In genomic region chr3:55490194-55490913, GRCh38 we compare ENCODE assay signal across 14 cellular contexts. TPM values are rescaled to one million over a fixed set of nuclear protein-coding genes. Genes with fewer than 3 reads are reported as not detected.
DNase-seq lines count a peak whose midpoint lies in the region; TF ChIP-seq lines count a peak whose summit lies in the region.
"Had no signal": no experiment of that assay in that cellular context is flagged by ENCODE, and none has a peak within 500 bp of the region (broad histone marks: within the 10 kb centered on the region; RNA-seq: fewer than 3 reads in every experiment).

No MANE protein-coding gene starts in this region.

- H3K27me3 ChIP-seq in colonic mucosa: peaks cover 10% of the 10 kb centered on the region
- H3K27me3 ChIP-seq: SJSA1 had no signal

- peaks cover 8% of the 10 kb centered on the region for H3K4me1 ChIP-seq in colonic mucosa

- H3K4me3 ChIP-seq in SK-N-MC: peak overlapping the region; percentile 47; the same call in 1 of the 2 replicates
- no peak overlapping the region for H3K4me3 ChIP-seq in colonic mucosa
- H3K4me3 ChIP-seq: A549, SJSA1, thoracic aorta had no signal

- intact Hi-C loops in colonic mucosa (cut with DNase I): no loop called here

- peak; percentile 10 for DNase-seq in NCI-H82 treated with DMSO at 0.1 percent for 48 hours (lab: John Stamatoyannopoulos, UW; ENCODE audit: unreplicated experiment)
- DNase-seq in NCI-H82 (lab: John Stamatoyannopoulos, UW): no peak
- no peak for DNase-seq in SK-N-MC (ENCODE audit: low read depth, low spot score)
- peak; percentile 56 for DNase-seq in islet precursor cell
- no peak for DNase-seq in effector CD8-positive, alpha-beta T cell (lab: John Stamatoyannopoulos, UW)
- DNase-seq in stimulated activated CD4-positive, alpha-beta T cell treated with anti-CD3 and anti-CD28 coated beads, Interleukin-4, amount 100 ng/mL, for 24 hours: no peak
- no peak for DNase-seq in GOT3 (lab: John Stamatoyannopoulos, UW)
- DNase-seq in colonic mucosa: no peak
- DNase-seq: activated B cell treated with CpG ODN at 0.5 μM for 24 hours, small intestine had no signal

- H3K36me3 ChIP-seq in SK-N-MC (ENCODE audit: insufficient read depth, low read length): no peaks in the 10 kb centered on the region
- no peaks in the 10 kb centered on the region for H3K36me3 ChIP-seq in colonic mucosa
- H3K36me3 ChIP-seq: thoracic aorta had no signal

- no peaks in the 10 kb centered on the region for H3K9me3 ChIP-seq in SK-N-MC (ENCODE audit: low read depth, low read length)
- no peaks in the 10 kb centered on the region for H3K9me3 ChIP-seq in colonic mucosa
- H3K9me3 ChIP-seq: A549, SJSA1, thoracic aorta had no signal

- peak overlapping the region; percentile 68 for H3K27ac ChIP-seq in SK-N-MC
- H3K27ac ChIP-seq in colonic mucosa: no peak overlapping the region
- H3K27ac ChIP-seq: A549, SJSA1, thoracic aorta had no signal

- TF ChIP-seq CTCF in colonic mucosa (IDR thresholded peaks at IDR 0.05): no peak

- H3K9ac ChIP-seq in SK-N-MC (ENCODE audit: insufficient read length): no peak overlapping the region
- H3K9ac ChIP-seq in colonic mucosa (ENCODE audit: low read depth in 2 of 2, low read length in 2 of 2): no peak overlapping the region

RNA-seq across cellular contexts. Expression of gene WNT5A, which starts 3.2 kb away (rescaled TPM):
- total RNA-seq in colonic mucosa: 1 to 10 TPM; 3.9 to 7.2 TPM
- total RNA-seq: activated B cell treated with CpG ODN at 0.5 μM for 24 hours; natural killer cell treated with Interleukin-12 subunit alpha and Interleukin-12 subunit beta and Interleukin-15 and Interleukin-18, amount 100 ng/mL, for 72 hours had no signal

Comparison
In these comparisons a context has a peak if more than half of its experiments do, and no peak if none do; other contexts are left out.
1. DNase-seq: peak in NCI-H82 treated with DMSO at 0.1 percent for 48 hours (single experiment) and islet precursor cell (single experiment); none in NCI-H82 (single experiment), SK-N-MC (single experiment), effector CD8-positive, alpha-beta T cell (single experiment), stimulated activated CD4-positive, alpha-beta T cell treated with anti-CD3 and anti-CD28 coated beads, Interleukin-4, amount 100 ng/mL, for 24 hours (single experiment), GOT3 (single experiment) and colonic mucosa (single experiment).